17 cellular contexts compared by ENCODE assay signal in the genomic region with DNA sequence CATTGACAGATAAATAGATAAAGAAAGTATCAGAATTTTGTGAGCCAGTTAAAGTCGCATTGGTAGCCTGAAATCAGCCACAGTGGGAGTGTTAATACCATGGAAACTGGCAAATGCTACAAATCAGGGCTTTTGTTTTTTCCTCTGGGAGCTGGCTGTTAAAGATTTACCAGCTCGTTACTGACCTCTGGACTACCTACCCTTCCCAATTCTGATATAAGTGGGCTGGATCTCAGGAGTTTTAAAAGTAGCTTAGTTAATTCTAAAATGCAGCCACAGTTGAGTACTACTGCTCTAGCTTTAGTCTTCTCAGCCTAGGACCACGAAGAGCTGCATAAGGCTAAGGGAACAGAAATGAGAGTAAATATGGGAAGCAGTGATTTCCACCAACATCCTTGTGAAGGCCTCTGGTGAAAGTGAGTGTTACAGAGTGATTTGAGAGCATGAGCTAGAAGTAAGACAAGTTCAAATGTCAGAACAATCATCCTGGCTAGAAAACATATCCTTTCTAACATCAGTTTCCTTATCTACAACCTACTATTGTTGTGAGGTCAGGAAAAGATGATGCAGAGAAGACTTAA. TPM values are rescaled to one million over a fixed set of nuclear protein-coding genes. Genes with fewer than 3 reads are reported as not detected.
A peak's percentile ranks its signal among the peaks of the same experiment; 100 is the strongest.
DNase-seq lines count a peak whose midpoint lies in the region; ATAC-seq and TF ChIP-seq lines count a peak whose summit lies in the region.
"Had no signal": no experiment of that assay in that cellular context is flagged by ENCODE, and none has a peak within 500 bp of the region (broad histone marks: within the 10 kb centered on the region; RNA-seq: fewer than 3 reads in every experiment).

No MANE protein-coding gene starts in this region.

- CTCF ChIA-PET in Caco-2 (lab: Charles Lee) = interaction anchor here (0.6 to 1.0 kb wide), 3 partner anchors 43 to 514 kb away, joined by 3 to 5 read pairs (median 4); partner anchors contain the start of gene A1CF

- H3K9me3 ChIP-seq in Caco-2 (peaks cover 6% of the 10 kb centered on the region), endocrine pancreas (ENCODE audit: control insufficient read depth, low read length) (no peaks in the 10 kb centered on the region), mucosa of descending colon (no peaks in the 10 kb centered on the region)

- intact Hi-C loops in Caco-2 (cut with micrococcal nuclease; ENCODE audit: unreplicated experiment) (no loop called here), mucosa of descending colon (cut with DNase I, micrococcal nuclease) (no loop called here)

- H3K9me3 Mint-ChIP-seq in Caco-2 (ENCODE audit: unreplicated experiment) = peaks cover 18% of the 10 kb centered on the region
- H3K9me3 Mint-ChIP-seq in T-helper 2 cell treated with Interferon-gamma antibody and Interleukin-4, amounts not matched to agents 5 μg/mL and 100 μg/mL, for 36 hours = no peaks in the 10 kb centered on the region
- H3K9me3 Mint-ChIP-seq: CD8-positive, alpha-beta T cell; HFFc6 had no signal

- DNase-seq in Caco-2 = peak in 1 of 2 experiments; percentile 50
- peak; percentile 43 for DNase-seq in left kidney (ENCODE audit: low read depth, low spot score)
- DNase-seq in mucosa of descending colon = peak in 1 of 3 donors; percentile 17
- DNase-seq in UCSD-AML1 (lab: John Stamatoyannopoulos, UW; ENCODE audit: unreplicated experiment) = no peak
- no peak for DNase-seq in activated CD4-positive, alpha-beta T cell treated with anti-CD3 and anti-CD28 coated beads, Interleukin-2, amount 50 U/mL, for 48 hours
- no peak for DNase-seq in T-helper 2 cell treated with Interferon-gamma antibody and Interleukin-4, amounts not matched to agents 5 μg/mL and 100 μg/mL, for 36 hours (ENCODE audit: low spot score)
- no peak for DNase-seq in DMS153 treated with DMSO at 0.1 percent for 48 hours (lab: John Stamatoyannopoulos, UW; ENCODE audit: unreplicated experiment)
- DNase-seq: CD8-positive, alpha-beta T cell; COR-L47; DMS53; GF-D8; HCEC 1CT; HFFc6 had no signal

- H3K4me1 Mint-ChIP-seq in Caco-2 (ENCODE audit: low read depth, unreplicated experiment) = peaks cover 19% of the 10 kb centered on the region
- no peaks in the 10 kb centered on the region for H3K4me1 Mint-ChIP-seq in T-helper 2 cell treated with Interferon-gamma antibody and Interleukin-4, amounts not matched to agents 5 μg/mL and 100 μg/mL, for 36 hours (ENCODE audit: low read depth)
- H3K4me1 Mint-ChIP-seq: CD14-positive monocyte had no signal

- H3K27me3 Mint-ChIP-seq in Caco-2 (ENCODE audit: insufficient read depth, unreplicated experiment) = no peaks in the 10 kb centered on the region
- H3K27me3 Mint-ChIP-seq in T-helper 2 cell treated with Interferon-gamma antibody and Interleukin-4, amounts not matched to agents 5 μg/mL and 100 μg/mL, for 36 hours (ENCODE audit: low read depth) = no peaks in the 10 kb centered on the region

- H3K4me1 ChIP-seq in Caco-2 (peaks cover 27% of the 10 kb centered on the region), endocrine pancreas (ENCODE audit: control insufficient read depth, insufficient read depth, low read length) (peaks cover 24% of the 10 kb centered on the region), mucosa of descending colon (ENCODE audit: low read depth) (no peaks in the 10 kb centered on the region)

- BruUV-seq in Caco-2 (replicated peaks; lab: Mats Ljungman, UMichigan) = no TSS peak

- H3K27ac Mint-ChIP-seq in Caco-2 (ENCODE audit: unreplicated experiment) = peak overlapping the region; percentile 19
- no peak overlapping the region for H3K27ac Mint-ChIP-seq in T-helper 2 cell treated with Interferon-gamma antibody and Interleukin-4, amounts not matched to agents 5 μg/mL and 100 μg/mL, for 36 hours
- H3K27ac Mint-ChIP-seq: CD14-positive monocyte; CD8-positive, alpha-beta T cell; HFFc6 had no signal

- POLR2A ChIA-PET in Caco-2 (lab: Charles Lee) = no interaction called here

- H3K4me3 ChIP-seq in Caco-2 (ENCODE audit: low read depth, low read length) (no peak overlapping the region), endocrine pancreas (ENCODE audit: control insufficient read depth, insufficient read depth, low read length) (peak overlapping the region; percentile 3), mucosa of descending colon (no peak overlapping the region)

- no peak overlapping the region for H3K9ac ChIP-seq in endocrine pancreas (ENCODE audit: control insufficient read depth, insufficient read depth, low read length)

- ATAC-seq in mucosa of descending colon = peak; percentile 73
- ATAC-seq: CD8-positive, alpha-beta T cell had no signal

- TF ChIP-seq CTCF in Caco-2 (IDR thresholded peaks at IDR 0.05; ENCODE audit: insufficient read depth in 1 of 2, low read depth in 1 of 2, low read length in 1 of 2, severe bottlenecking in 1 of 2, unreplicated experiment in 1 of 2) (no peak), mucosa of descending colon (IDR thresholded peaks at IDR 0.05) (no peak)

- H3K27me3 ChIP-seq in Caco-2 (replicated peaks; ENCODE audit: control insufficient read depth, insufficient read depth, low read length) = no peaks in the 10 kb centered on the region
- H3K27me3 ChIP-seq in endocrine pancreas (ENCODE audit: control insufficient read depth, insufficient read depth, low read length) = no peaks in the 10 kb centered on the region

- no peaks in the 10 kb centered on the region for H3K36me3 Mint-ChIP-seq in Caco-2 (ENCODE audit: insufficient read depth, unreplicated experiment)
- no peaks in the 10 kb centered on the region for H3K36me3 Mint-ChIP-seq in T-helper 2 cell treated with Interferon-gamma antibody and Interleukin-4, amounts not matched to agents 5 μg/mL and 100 μg/mL, for 36 hours (ENCODE audit: low read depth)
- H3K36me3 Mint-ChIP-seq: CD14-positive monocyte; CD8-positive, alpha-beta T cell had no signal

- H3K36me3 ChIP-seq in Caco-2 (ENCODE audit: control insufficient read depth, insufficient read depth, low read length) = no peaks in the 10 kb centered on the region
- no peaks in the 10 kb centered on the region for H3K36me3 ChIP-seq in endocrine pancreas (ENCODE audit: control insufficient read depth, insufficient read depth, low read length)
- no peaks in the 10 kb centered on the region for H3K36me3 ChIP-seq in mucosa of descending colon (ENCODE audit: low read depth)

- peak overlapping the region; percentile 37 for H3K4me3 Mint-ChIP-seq in Caco-2 (ENCODE audit: unreplicated experiment)
- H3K4me3 Mint-ChIP-seq in T-helper 2 cell treated with Interferon-gamma antibody and Interleukin-4, amounts not matched to agents 5 μg/mL and 100 μg/mL, for 36 hours = no peak overlapping the region
- H3K4me3 Mint-ChIP-seq: CD14-positive monocyte; CD8-positive, alpha-beta T cell; HFFc6 had no signal

RNA-seq across cellular contexts. Expression of gene A1CF, which starts 53.2 kb away (rescaled TPM):
- total RNA-seq in Caco-2 (2022) = 29.9 and 36.0 TPM in 2 replicates
- total RNA-seq in mucosa of descending colon = 10 to 100 TPM; 25.3 to 74.8 (median 33.1) TPM
- total RNA-seq: A673; CD8-positive, alpha-beta T cell; HFFc6; HT1080 had no signal
